In the genomic region with DNA sequence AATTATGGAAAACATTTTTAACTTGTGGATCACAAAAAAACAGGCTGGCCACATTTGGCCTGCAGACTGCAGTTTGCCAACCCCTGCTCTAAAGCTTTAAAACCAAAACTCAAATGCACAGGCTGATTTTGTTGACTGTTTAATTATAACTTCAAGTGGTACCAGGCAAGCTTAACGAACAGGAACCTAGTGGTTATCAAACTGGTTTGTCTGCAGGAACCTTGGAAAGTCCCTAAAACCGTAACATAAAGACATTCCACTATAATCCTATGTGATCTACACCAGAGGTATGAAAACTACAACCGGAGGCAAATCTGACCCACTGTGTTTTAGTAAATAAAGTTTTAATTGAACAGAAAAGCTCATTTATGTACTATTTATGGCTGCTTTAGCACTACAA, we compare ENCODE assay signal across 9 cellular contexts. TPM values are rescaled to one million over a fixed set of nuclear protein-coding genes. Genes with fewer than 3 reads are reported as not detected.
DNase-seq lines count a peak whose midpoint lies in the region; ATAC-seq, FAIRE-seq and TF ChIP-seq lines count a peak whose summit lies in the region.
"Had no signal": no experiment of that assay in that cellular context is flagged by ENCODE, and none has a peak within 500 bp of the region (broad histone marks: within the 10 kb centered on the region; RNA-seq: fewer than 3 reads in every experiment).

No MANE protein-coding gene starts in this region.

- intact Hi-C loops in GM12878 (cut with micrococcal nuclease; ENCODE audit: unreplicated experiment) (loop anchor here (5.0 kb wide), 2 partner anchors 52 to 102 kb away; partner anchors contain the start of gene TBL1XR1), vagina (cut with DNase I) (no loop called here), right cardiac atrium (cut with DNase I) (no loop called here), sciatic nerve (cut with DNase I) (no loop called here)

- TF ChIP-seq CTCF in GM12878 (IDR thresholded peaks at IDR 0.05 in 2 of 3, conservative IDR thresholded peaks at IDR 0.05 in 1 of 3; ENCODE audit: control insufficient read depth in 2 of 3, extremely low read depth in 1 of 3, insufficient read depth in 1 of 3, low read depth in 3 of 3, low read length in 3 of 3) (no peak), HFFc6 (IDR thresholded peaks at IDR 0.05) (no peak), vagina (IDR thresholded peaks at IDR 0.05) (no peak)

- H3K4me3 ChIP-seq in BLaER1 = peak overlapping the region; percentile 30
- H3K4me3 ChIP-seq in GM12878 = peak overlapping the region; percentile 41; the same call in 1 of the 2 replicates
- H3K4me3 ChIP-seq in vagina = no peak overlapping the region
- H3K4me3 ChIP-seq in right cardiac atrium (ENCODE audit: low read length) = no peak overlapping the region

- CTCF ChIA-PET in GM12878 (lab: Yijun Ruan, JAX) = interaction anchor here (0.7 to 2.0 kb wide), 3 partner anchors 40 to 94 kb away, joined by 3 to 13 read pairs (median 3); no protein-coding TSS in a partner anchor

- RAD21 ChIA-PET in GM12878 (lab: Charles Lee; ENCODE audit: unreplicated experiment) = interaction anchor here (0.6 to 3.9 kb wide), 9 partner anchors 12 to 232 kb away, joined by 3 to 20 read pairs (median 5); partner anchors contain the start of gene TBL1XR1

- peaks cover 91% of the 10 kb centered on the region for H3K79me2 ChIP-seq in GM12878 (ENCODE audit: control insufficient read depth, insufficient read depth, low read length)

- peaks cover 100% of the 10 kb centered on the region for H4K20me1 ChIP-seq in BLaER1
- no peaks in the 10 kb centered on the region; the same call in 1 of the 2 replicates for H4K20me1 ChIP-seq in GM12878 (ENCODE audit: control insufficient read depth, insufficient read depth)

- no peak for TF ChIP-seq RAD21 in GM12878 (IDR thresholded peaks at IDR 0.05; ENCODE audit: insufficient read depth, low read depth, low read length)

- H3K4me1 ChIP-seq in BLaER1 (peaks cover 88% of the 10 kb centered on the region), GM12878 (ENCODE audit: control insufficient read depth, insufficient read depth, low read length) (peaks cover 30% of the 10 kb centered on the region), vagina (peaks cover 58% of the 10 kb centered on the region), right cardiac atrium (ENCODE audit: control insufficient read depth, insufficient read depth, low read length) (peaks cover 9% of the 10 kb centered on the region)

- DNase-seq in GM12878 (ENCODE audit: low read depth, low spot score) (peak; percentile 62), HFFc6 (no peak), vagina (ENCODE audit: extremely low spot score in 2 of 2) (no peak), right cardiac atrium (no peak), sciatic nerve (ENCODE audit: low spot score) (no peak)
- DNase-seq: activated CD4-positive, CD25-positive, alpha-beta regulatory T cell treated with anti-CD3 and anti-CD28 coated beads, Interleukin-2, amount 50 U/mL, for 72 hours had no signal

- H3K4me1 Mint-ChIP-seq in HFFc6 (ENCODE audit: low read depth) = peaks cover 46% of the 10 kb centered on the region

- H3K27ac Mint-ChIP-seq in HFFc6 = no peak overlapping the region

- FAIRE-seq in GM12878 (lab: Jason Lieb, UNC) = peak; percentile 52

- no peak for TF ChIP-seq POLR2A in GM12878 (IDR thresholded peaks at IDR 0.05; ENCODE audit: low read depth, low read length)
- TF ChIP-seq POLR2A in vagina (IDR thresholded peaks at IDR 0.05) = no peak

- POLR2A ChIA-PET in GM12878 (lab: Charles Lee) = interaction anchor here (0.6 to 0.9 kb wide), 3 partner anchors 9 to 136 kb away, joined by 3 to 4 read pairs (median 4); no protein-coding TSS in a partner anchor

- peak in 1 of 2 experiments; percentile 81; a peak in 2 of 4 replicates for TF ChIP-seq EP300 in GM12878 (IDR thresholded peaks at IDR 0.05; ENCODE audit: borderline replicate concordance in 1 of 2, control insufficient read depth in 1 of 2, low read depth in 2 of 2, low read length in 2 of 2)

- SMC1A ChIA-PET in GM12878 (lab: Charles Lee; ENCODE audit: uncharacterized antibody, unreplicated experiment) = interaction anchor here (0.7 to 2.8 kb wide), 19 partner anchors 10 to 213 kb away, joined by 3 to 14 read pairs (median 5); no protein-coding TSS in a partner anchor

- H3K36me3 ChIP-seq in BLaER1 = peaks cover 37% of the 10 kb centered on the region
- H3K36me3 ChIP-seq in GM12878 (ENCODE audit: control insufficient read depth in 2 of 2, insufficient read depth in 2 of 2, low read length in 1 of 2) = peaks cover 0 to 3% of the 10 kb centered on the region in 2 experiments; a peak in 1 of 4 replicates
- H3K36me3 ChIP-seq in vagina = no peaks in the 10 kb centered on the region

- peak overlapping the region; percentile 74 for H3K27ac ChIP-seq in BLaER1
- H3K27ac ChIP-seq in GM12878 (ENCODE audit: control insufficient read depth, insufficient read depth) = peak overlapping the region; percentile 89
- no peak overlapping the region for H3K27ac ChIP-seq in vagina
- no peak overlapping the region for H3K27ac ChIP-seq in right cardiac atrium (ENCODE audit: low read length)

- H3K36me3 Mint-ChIP-seq in HFFc6 (ENCODE audit: low read depth) = no peaks in the 10 kb centered on the region

- H3K9me3 ChIP-seq in BLaER1 = peaks cover 9% of the 10 kb centered on the region
- no peaks in the 10 kb centered on the region for H3K9me3 ChIP-seq in GM12878 (replicated peaks; ENCODE audit: control insufficient read depth, insufficient read depth, low read length)
- H3K9me3 ChIP-seq in vagina = no peaks in the 10 kb centered on the region
- H3K9me3 ChIP-seq in right cardiac atrium (ENCODE audit: control insufficient read depth, low read length) = no peaks in the 10 kb centered on the region

- peak; percentile 78 for ATAC-seq in GM18909 (IDR thresholded peaks at IDR 0.05; ENCODE audit: poor library complexity, unreplicated experiment)
- ATAC-seq in HG03378 (IDR thresholded peaks at IDR 0.05; ENCODE audit: unreplicated experiment) = peak; percentile 82
- ATAC-seq in GM12878 = peak; percentile 77
- no peak for ATAC-seq in right cardiac atrium
- ATAC-seq in sciatic nerve = no peak

- no peaks in the 10 kb centered on the region for H3K9me3 Mint-ChIP-seq in HFFc6

- H3K9ac ChIP-seq in BLaER1 (peak overlapping the region; percentile 66), GM12878 (ENCODE audit: control insufficient read depth, insufficient read depth, low read length) (peak overlapping the region; percentile 11; the same call in 1 of the 2 replicates)

- H3K4me3 Mint-ChIP-seq in HFFc6 = no peak overlapping the region

- H3K27me3 ChIP-seq in BLaER1 (no peaks in the 10 kb centered on the region), GM12878 (replicated peaks in 1 of 2; ENCODE audit: control insufficient read depth in 2 of 2, insufficient read depth in 2 of 2, low read length in 1 of 2) (no peaks in the 10 kb centered on the region), vagina (no peaks in the 10 kb centered on the region), right cardiac atrium (ENCODE audit: control insufficient read depth, insufficient read depth) (no peaks in the 10 kb centered on the region)

- H3K4me2 ChIP-seq in BLaER1 (peak overlapping the region; percentile 72), GM12878 (ENCODE audit: control insufficient read depth, insufficient read depth) (peak overlapping the region; percentile 82)

- in situ Hi-C loops in GM12878 (cut with MboI) = no loop called here

- no peak overlapping the region for H2AFZ ChIP-seq in GM12878 (ENCODE audit: control insufficient read depth, low read depth, low read length)

- no peaks in the 10 kb centered on the region for H3K27me3 Mint-ChIP-seq in HFFc6 (ENCODE audit: insufficient read depth)

- BruUV-seq in GM12878 (replicated peaks; lab: Mats Ljungman, UMichigan) = no TSS peak

- WGBS in GM12878 (ENCODE audit: insufficient coverage, insufficient replicate concordance, low lambda C conversion rate, missing lambda C conversion rate) = 0% methylated on average over 3 of the region's 3 CpGs
- WGBS in right cardiac atrium = 40% methylated on average over 3 of the region's 3 CpGs

TF ChIP-seq in GM12878, 131 proteins besides CTCF, POLR2A, EP300 and RAD21 (continues in another document):
- TF ChIP-seq TCF7 (IDR thresholded peaks at IDR 0.05; ENCODE audit: borderline replicate concordance) = peak; percentile 22; the same call in 1 of the 2 replicates
- peak; percentile 85 for TF ChIP-seq RUNX3 (IDR thresholded peaks at IDR 0.05; ENCODE audit: low read length)
- TF ChIP-seq MYB (IDR thresholded peaks at IDR 0.05; ENCODE audit: borderline replicate concordance, low read depth, low read length) = peak; percentile 70; the same call in 1 of the 2 replicates
- peak; percentile 64 for TF ChIP-seq NFIC (IDR thresholded peaks at IDR 0.05; ENCODE audit: low read depth, low read length)
- TF ChIP-seq IKZF1 (conservative IDR thresholded peaks at IDR 0.05) = peak; percentile 44; the same call in 1 of the 2 replicates
- TF ChIP-seq MEF2A (IDR thresholded peaks at IDR 0.05; ENCODE audit: insufficient read depth, low read depth, low read length) = 0 out of 2 replicates have a peak, but pooled peaks have one; percentile 29
- peak; percentile 50; the same call in 1 of the 2 replicates for TF ChIP-seq DPF2 (IDR thresholded peaks at IDR 0.05)
- 0 out of 3 replicates have a peak, but pooled peaks have one; percentile 13 for TF ChIP-seq POU2F2 (IDR thresholded peaks at IDR 0.05; ENCODE audit: borderline replicate concordance, low read depth, low read length)

RNA-seq across cellular contexts. Expression of gene TBL1XR1, which starts 52.4 kb away (rescaled TPM):
- 54.8 and 56.7 TPM in 2 replicates for total RNA-seq in GM12878 (2013; cell fraction: nucleolus; rRNA removed)
- total RNA-seq in GM12878 (2014; rRNA removed) (60.6 and 68.7 TPM in 2 replicates), GM12878 (2014; rRNA removed; fragmentation: Illumina TruSeq; extraction: Trizol) (72.2 and 78.9 TPM in 2 replicates), GM12878 (2021) (114 and 126 TPM in 2 replicates), vagina (80.5 TPM), right cardiac atrium (100 to 1,000 TPM; 137 to 145 (median 141) TPM), sciatic nerve (182 TPM)
- 13.5 TPM for polyA plus RNA-seq in GM12878 (2011; ENCODE audit: low read depth)
- polyA plus RNA-seq in GM12878 (2011; rRNA removed) (115 and 133 TPM in 2 replicates), GM12878 (2014; fragmentation: Illumina TruSeq; extraction: Trizol) (41.9 and 53.2 TPM in 2 replicates), GM12878 (2014; fragmentation: Nextera tagmentation; extraction: Ambion mirVana) (10 to 100 TPM; 13.0 to 77.5 TPM), GM12878 (2014; rRNA removed) (39.6 and 46.8 TPM in 2 replicates), GM12878 (2016; fragmentation: Nextera tagmentation; extraction: Ambion mirVana) (10 to 100 TPM; 56.8 to 60.1 TPM), right cardiac atrium (31.4 TPM)
- 27.6 and 44.4 TPM in 2 replicates for polyA plus RNA-seq in GM12878 (2011; cell fraction: cytosol; rRNA removed)
- polyA plus RNA-seq in GM12878 (2011; cell fraction: nucleus; rRNA removed) = 55.1 and 55.3 TPM in 2 replicates
- 31.5 and 35.2 TPM in 2 replicates for polyA plus RNA-seq in GM12878 (2012)
- 233 and 383 TPM in 2 replicates for polyA minus RNA-seq in GM12878 (2011; rRNA and poly(A)+ RNA removed)
- polyA minus RNA-seq in GM12878 (2011; cell fraction: cytosol; rRNA and poly(A)+ RNA removed) = 109 and 146 TPM in 2 replicates
- polyA minus RNA-seq in GM12878 (2011; cell fraction: nucleus; rRNA and poly(A)+ RNA removed) = 58.4 and 117 TPM in 2 replicates
- 100 to 1,000 TPM in 5 of 6 experiments, 10 to 100 TPM in 1; 89.5 to 131 (median 114) TPM for total RNA-seq in HFFc6 (2021; fragmentation: NEBNext Ultra II Directional; extraction: Animal tissue kit (Norgen Biotek cat#: 25700))

Comparison
In these comparisons a context has a peak if more than half of its experiments do, and no peak if none do; other contexts are left out.
1. H3K27ac ChIP-seq: peak in BLaER1 (single experiment) and GM12878 (single experiment); none in vagina (single experiment) and right cardiac atrium (single experiment).
2. H3K4me3 ChIP-seq: peak in BLaER1 (single experiment) and GM12878 (single experiment); none in vagina (0 of 2) and right cardiac atrium (single experiment).
3. ATAC-seq: peak in GM18909 (single experiment), HG03378 (single experiment) and GM12878 (single experiment); none in right cardiac atrium (0 of 2) and sciatic nerve (single experiment).